ENCODE assay signal across 8 cellular contexts in genomic region chr14:75979071-75979571, GRCh38. TPM values are rescaled to one million over a fixed set of nuclear protein-coding genes. Genes with fewer than 3 reads are reported as not detected.
DNase-seq lines count a peak whose midpoint lies in the region; ATAC-seq, FAIRE-seq and TF ChIP-seq lines count a peak whose summit lies in the region.

No MANE protein-coding gene starts in this region.

- H3K36me3 Mint-ChIP-seq in type B pancreatic cell (peaks cover 4% of the 10 kb centered on the region), T-helper 17 cell (ENCODE audit: low read depth) (no peaks in the 10 kb centered on the region)

- CTCF ChIA-PET in HepG2 (lab: Yijun Ruan, JAX; ENCODE audit: low intra/inter-chr PET ratio, low total read pairs), result interaction anchor here (1.5 to 1.7 kb wide), 2 partner anchors 268 to 270 kb away, joined by 4 to 5 read pairs; no protein-coding TSS in a partner anchor

- POLR2A ChIA-PET in HepG2 (lab: Yijun Ruan, JAX), result interaction anchor here (0.9 kb wide), 1 partner anchor 10 kb away, joined by 3 read pairs; no protein-coding TSS in a partner anchor

- ATAC-seq in HepG2 (peak; percentile 52), GM18520 (IDR thresholded peaks at IDR 0.05; ENCODE audit: unreplicated experiment) (no peak), T-helper 17 cell (no peak), HG02973 (IDR thresholded peaks at IDR 0.05; ENCODE audit: unreplicated experiment) (no peak)

- TF ChIP-seq POLR2A in HepG2 (IDR thresholded peaks at IDR 0.05; ENCODE audit: insufficient read depth in 1 of 2, low read depth in 2 of 2, low read length in 2 of 2), result no peak

- TF ChIP-seq CTCF in Loucy (conservative IDR thresholded peaks at IDR 0.05; ENCODE audit: low read length), result peak; percentile 75
- TF ChIP-seq CTCF in HepG2 (CRISPR knock-in tag; IDR thresholded peaks at IDR 0.05), result peak; percentile 80
- TF ChIP-seq CTCF in type B pancreatic cell (conservative IDR thresholded peaks at IDR 0.05), result peak; percentile 69

- no peaks in the 10 kb centered on the region for H3K9me2 ChIP-seq in Loucy (replicated peaks; ENCODE audit: low read depth, low read length)

- no peak for TF ChIP-seq EP300 in HepG2 (IDR thresholded peaks at IDR 0.05; ENCODE audit: low read depth in 2 of 2, low read length in 2 of 2)
- TF ChIP-seq EP300 in HepG2 (CRISPR knock-in tag; IDR thresholded peaks at IDR 0.05; ENCODE audit: borderline replicate concordance), result no peak

- DNase-seq in ELR (ENCODE audit: low read depth), result peak; percentile 46
- DNase-seq in astrocyte of the hippocampus (ENCODE audit: low read depth, low spot score), result peak; percentile 73
- DNase-seq in HepG2 (ENCODE audit: low spot score), result no peak
- no peak for DNase-seq in type B pancreatic cell (ENCODE audit: extremely low spot score, unreplicated experiment)
- no peak for DNase-seq in T-helper 17 cell

- peaks cover 62% of the 10 kb centered on the region for H3K4me1 Mint-ChIP-seq in type B pancreatic cell (ENCODE audit: unreplicated experiment)
- peaks cover 32% of the 10 kb centered on the region for H3K4me1 Mint-ChIP-seq in T-helper 17 cell

- H3K27ac Mint-ChIP-seq in type B pancreatic cell (no peak overlapping the region), T-helper 17 cell (no peak overlapping the region)

- H3K27me3 ChIP-seq in Loucy (ENCODE audit: insufficient read depth, low read length, poor library complexity, severe bottlenecking), result no peaks in the 10 kb centered on the region
- H3K27me3 ChIP-seq in HepG2 (ENCODE audit: control insufficient read depth in 1 of 2, insufficient read depth in 2 of 2, low read length in 2 of 2), result peaks cover 0 to 11% of the 10 kb centered on the region in 2 experiments; a peak in 1 of 5 replicates

- no peaks in the 10 kb centered on the region for H3K36me3 ChIP-seq in Loucy (ENCODE audit: insufficient read depth, low read length)
- H3K36me3 ChIP-seq in HepG2 (replicated peaks in 1 of 2; ENCODE audit: control insufficient read depth in 1 of 2, insufficient read depth in 2 of 2, low read length in 2 of 2), result no peaks in the 10 kb centered on the region

- peaks cover 3% of the 10 kb centered on the region for H3K27me3 Mint-ChIP-seq in type B pancreatic cell
- H3K27me3 Mint-ChIP-seq in T-helper 17 cell, result no peaks in the 10 kb centered on the region

- H3K9me3 ChIP-seq in Loucy (ENCODE audit: insufficient read depth, low read depth, low read length), result no peaks in the 10 kb centered on the region
- H3K9me3 ChIP-seq in HepG2 (ENCODE audit: low read length), result no peaks in the 10 kb centered on the region
- H3K9me3 ChIP-seq in T-helper 17 cell (ENCODE audit: control insufficient read depth, low read length, poor library complexity, severe bottlenecking), result no peaks in the 10 kb centered on the region

- in situ Hi-C loops in HepG2 (cut with HindIII; ENCODE audit: extremely low pct_ligation_motif_present, low pct_unique_long_range_greater_than_20kb), result no loop called here

- H2AFZ ChIP-seq in Loucy (ENCODE audit: low read length) (no peak overlapping the region), HepG2 (ENCODE audit: low read length) (no peak overlapping the region)

- H3K9ac ChIP-seq in Loucy (ENCODE audit: low read depth, low read length, poor library complexity, severe bottlenecking) (no peak overlapping the region), HepG2 (ENCODE audit: insufficient read depth, low read depth, low read length) (no peak overlapping the region)

- no peak for FAIRE-seq in HepG2 (lab: Jason Lieb, UNC)

- WGBS in HepG2 (ENCODE audit: low lambda C conversion rate), result 53% methylated on average over 13 of the region's 14 CpGs

- BruUV-seq in HepG2 (replicated peaks; lab: Mats Ljungman, UMichigan), result no TSS peak

- no peak overlapping the region for H3K4me3 ChIP-seq in Loucy (ENCODE audit: low read length, poor library complexity, severe bottlenecking)
- H3K4me3 ChIP-seq in HepG2 (replicated peaks in 1 of 3; ENCODE audit: insufficient read depth in 1 of 3, low read depth in 2 of 3, low read length in 3 of 3), result peak overlapping the region in 1 of 3 experiments; percentile 74; a peak in 1 of 6 replicates

- H4K20me1 ChIP-seq in Loucy (ENCODE audit: insufficient read depth, low read length, poor library complexity, severe bottlenecking), result no peaks in the 10 kb centered on the region
- H4K20me1 ChIP-seq in HepG2 (ENCODE audit: insufficient read depth, low read length), result no peaks in the 10 kb centered on the region

- peak; percentile 65; the same call in 1 of the 2 replicates for TF ChIP-seq RAD21 in HepG2 (CRISPR knock-in tag; IDR thresholded peaks at IDR 0.05)

- peak overlapping the region; percentile 95 for H3K4me3 Mint-ChIP-seq in type B pancreatic cell
- no peak overlapping the region for H3K4me3 Mint-ChIP-seq in T-helper 17 cell

- no peaks in the 10 kb centered on the region for H3F3A ChIP-seq in Loucy (ENCODE audit: low read depth)

- H3K4me1 ChIP-seq in Loucy (ENCODE audit: insufficient read depth, low read length, poor library complexity, severe bottlenecking) (peaks cover 7% of the 10 kb centered on the region), HepG2 (ENCODE audit: insufficient read depth, low read length) (peaks cover 49% of the 10 kb centered on the region)

- H3K79me2 ChIP-seq in Loucy (ENCODE audit: insufficient read depth, low read length) (no peaks in the 10 kb centered on the region), HepG2 (ENCODE audit: insufficient read depth, low read length) (no peaks in the 10 kb centered on the region)

- no peak overlapping the region for H3K27ac ChIP-seq in HepG2 (ENCODE audit: extremely low read length, insufficient read depth, low read length)

- H3K9me3 Mint-ChIP-seq in type B pancreatic cell, result no peaks in the 10 kb centered on the region

- H3K4me2 ChIP-seq in Loucy (ENCODE audit: low read depth, low read length, poor library complexity, severe bottlenecking) (no peak overlapping the region), HepG2 (ENCODE audit: low read depth, low read length) (peak overlapping the region; percentile 99)

- intact Hi-C loops in HepG2 (cut with micrococcal nuclease; ENCODE audit: unreplicated experiment), result no loop called here

TF ChIP-seq in HepG2, 621 proteins besides CTCF, POLR2A, EP300 and RAD21 (continues in another document):
- TF ChIP-seq YY1 (IDR thresholded peaks at IDR 0.05; ENCODE audit: insufficient read depth, insufficient replicate concordance, low read depth, low read length) (no peak), FOXJ3 (CRISPR knock-in tag; IDR thresholded peaks at IDR 0.05; ENCODE audit: borderline replicate concordance) (no peak)

RNA-seq across cellular contexts. Expression of gene TGFB3, which starts 2.7 kb away (rescaled TPM):
- total RNA-seq in HepG2 (2016; rRNA removed; fragmentation: Illumina TruSeq; extraction: Trizol) (1.4 and 2.5 TPM in 2 replicates), type B pancreatic cell (ENCODE audit: low replicate concordance) (19.2 and 45.3 TPM in 2 replicates), T-helper 17 cell (1 to 10 TPM; 5.8 to 6.5 TPM)
- 0.10 and 0.18 TPM in 2 replicates for total RNA-seq in HepG2 (2016; cell fraction: cytosol; rRNA removed; fragmentation: Illumina TruSeq; extraction: Trizol; ENCODE audit: low read depth)
- total RNA-seq in HepG2 (2016; cell fraction: insoluble cytoplasmic fraction; rRNA removed; fragmentation: Illumina TruSeq; extraction: Trizol), result 0.58 and 0.78 TPM in 2 replicates
- 0.40 and 0.79 TPM in 2 replicates for total RNA-seq in HepG2 (2016; cell fraction: membrane; rRNA removed; fragmentation: Illumina TruSeq; extraction: Trizol)
- 1.5 and 2.1 TPM in 2 replicates for total RNA-seq in HepG2 (2016; cell fraction: nucleus; rRNA removed; fragmentation: Illumina TruSeq; extraction: Trizol)
- 2.5 and 3.2 TPM in 2 replicates for polyA plus RNA-seq in HepG2 (2011; rRNA removed)
- polyA plus RNA-seq in HepG2 (2011; cell fraction: cytosol; rRNA removed), result 1.4 and 1.6 TPM in 2 replicates
- polyA plus RNA-seq in HepG2 (2011; cell fraction: nucleus; rRNA removed), result 6.3 and 7.1 TPM in 2 replicates
- polyA plus RNA-seq in HepG2 (2012), result 0.68 and 0.72 TPM in 2 replicates
- 0.16 and 0.20 TPM in 2 replicates for polyA plus RNA-seq in HepG2 (2016; cell fraction: cytosol; fragmentation: Illumina TruSeq; extraction: Trizol; ENCODE audit: low read depth)
- polyA plus RNA-seq in HepG2 (2016; cell fraction: insoluble cytoplasmic fraction; fragmentation: Illumina TruSeq; extraction: Trizol; ENCODE audit: low read depth), result 0.61 and 1.4 TPM in 2 replicates
- 0.31 and 0.41 TPM in 2 replicates for polyA plus RNA-seq in HepG2 (2016; cell fraction: membrane; fragmentation: Illumina TruSeq; extraction: Trizol; ENCODE audit: low read depth)
- polyA plus RNA-seq in HepG2 (2016; cell fraction: nucleus; fragmentation: Illumina TruSeq; extraction: Trizol; ENCODE audit: insufficient read depth, low read depth), result 2.3 and 3.5 TPM in 2 replicates
- 2.7 and 14.2 TPM in 2 replicates for polyA minus RNA-seq in HepG2 (2011; rRNA and poly(A)+ RNA removed; ENCODE audit: low replicate concordance)
- polyA minus RNA-seq in HepG2 (2011; cell fraction: cytosol; rRNA and poly(A)+ RNA removed), result 0.69 and 1.3 TPM in 2 replicates
- 3.0 and 3.6 TPM in 2 replicates for polyA minus RNA-seq in HepG2 (2011; cell fraction: nucleus; rRNA and poly(A)+ RNA removed)

RNA-seq across cellular contexts. Expression of gene IFT43, which starts 6.4 kb away (rescaled TPM):
- total RNA-seq in HepG2 (2016; rRNA removed; fragmentation: Illumina TruSeq; extraction: Trizol) (0.15 TPM in 1 of 2 replicates, not detected in the other), type B pancreatic cell (ENCODE audit: low replicate concordance) (29.9 and 36.9 TPM in 2 replicates), T-helper 17 cell (10 to 100 TPM; 10.5 to 12.8 TPM)
- 1.3 TPM in 1 of 2 replicates, not detected in the other for total RNA-seq in HepG2 (2016; cell fraction: cytosol; rRNA removed; fragmentation: Illumina TruSeq; extraction: Trizol; ENCODE audit: low read depth)
- 0.28 and 0.31 TPM in 2 replicates for total RNA-seq in HepG2 (2016; cell fraction: insoluble cytoplasmic fraction; rRNA removed; fragmentation: Illumina TruSeq; extraction: Trizol)
- total RNA-seq in HepG2 (2016; cell fraction: membrane; rRNA removed; fragmentation: Illumina TruSeq; extraction: Trizol), result not detected in 2 replicates
- 0.81 TPM in 1 of 2 replicates, not detected in the other for total RNA-seq in HepG2 (2016; cell fraction: nucleus; rRNA removed; fragmentation: Illumina TruSeq; extraction: Trizol)
- 0.55 and 0.78 TPM in 2 replicates for polyA plus RNA-seq in HepG2 (2011; rRNA removed)
- polyA plus RNA-seq in HepG2 (2011; cell fraction: cytosol; rRNA removed), result 0.10 and 0.36 TPM in 2 replicates
- 1.7 and 1.8 TPM in 2 replicates for polyA plus RNA-seq in HepG2 (2011; cell fraction: nucleus; rRNA removed)
- 0.38 and 1.8 TPM in 2 replicates for polyA plus RNA-seq in HepG2 (2012)
- 0.18 TPM in 1 of 2 replicates, not detected in the other for polyA plus RNA-seq in HepG2 (2016; cell fraction: cytosol; fragmentation: Illumina TruSeq; extraction: Trizol; ENCODE audit: low read depth)
- not detected in 2 replicates for polyA plus RNA-seq in HepG2 (2016; cell fraction: insoluble cytoplasmic fraction; fragmentation: Illumina TruSeq; extraction: Trizol; ENCODE audit: low read depth)
- 0.26 TPM in 1 of 2 replicates, not detected in the other for polyA plus RNA-seq in HepG2 (2016; cell fraction: membrane; fragmentation: Illumina TruSeq; extraction: Trizol; ENCODE audit: low read depth)
- 0.85 and 1.1 TPM in 2 replicates for polyA plus RNA-seq in HepG2 (2016; cell fraction: nucleus; fragmentation: Illumina TruSeq; extraction: Trizol; ENCODE audit: insufficient read depth, low read depth)
- polyA minus RNA-seq in HepG2 (2011; rRNA and poly(A)+ RNA removed; ENCODE audit: low replicate concordance), result 0.32 and 11.4 TPM in 2 replicates
- 1.6 TPM in 1 of 2 replicates, not detected in the other for polyA minus RNA-seq in HepG2 (2011; cell fraction: cytosol; rRNA and poly(A)+ RNA removed)
- 1.1 and 1.5 TPM in 2 replicates for polyA minus RNA-seq in HepG2 (2011; cell fraction: nucleus; rRNA and poly(A)+ RNA removed)

Comparison
In these comparisons a context has a peak if more than half of its experiments do, and no peak if none do; other contexts are left out.
1. DNase-seq: peak in ELR (single experiment) and astrocyte of the hippocampus (single experiment); none in HepG2 (single experiment), type B pancreatic cell (single experiment) and T-helper 17 cell (0 of 3).
2. RNA of gene IFT43, which starts 6.4 kb away (total RNA-seq): 29.9 to 36.9 TPM in type B pancreatic cell and 10.5 to 12.8 TPM in T-helper 17 cell; 0.15 to 1.3 TPM in HepG2; every median in the first group is over 4 times any median in the second.
3. Peak in every context shown above with its lines, with median percentiles within 50 percentile points of each other: CTCF ChIP-seq.